10 cellular contexts compared by ENCODE assay signal in genomic region chr20:31607640-31608255, GRCh38. TPM values are rescaled to one million over a fixed set of nuclear protein-coding genes. Genes with fewer than 3 reads are reported as not detected.
DNase-seq lines count a peak whose midpoint lies in the region; ATAC-seq and TF ChIP-seq lines count a peak whose summit lies in the region.
"Had no signal": no experiment of that assay in that cellular context is flagged by ENCODE, and none has a peak within 500 bp of the region (broad histone marks: within the 10 kb centered on the region; RNA-seq: fewer than 3 reads in every experiment).

No MANE protein-coding gene starts in this region.

- no peaks in the 10 kb centered on the region for H3K9me3 Mint-ChIP-seq in nephron
- no peaks in the 10 kb centered on the region for H3K9me3 Mint-ChIP-seq in activated T-cell treated with anti-CD3 and anti-CD28 coated beads, Interleukin-2, amount 50 U/mL, for 72 hours
- H3K9me3 Mint-ChIP-seq: naive thymus-derived CD4-positive, alpha-beta T cell had no signal

- H3K27ac Mint-ChIP-seq in nephron, result peak overlapping the region; percentile 95 to 100 (median 99)
- no peak overlapping the region for H3K27ac Mint-ChIP-seq in activated T-cell treated with anti-CD3 and anti-CD28 coated beads, Interleukin-2, amount 50 U/mL, for 72 hours
- H3K27ac Mint-ChIP-seq: naive thymus-derived CD4-positive, alpha-beta T cell had no signal

- DNase-seq in Ammon's horn (ENCODE audit: low spot score) (peak; percentile 27), dermis microvascular lymphatic vessel endothelial cell (ENCODE audit: low read depth in 2 of 2) (peak; percentile 54 to 55), globus pallidus (ENCODE audit: low spot score) (no peak), NCI-H1417 treated with DMSO at 0.1 percent for 48 hours (lab: John Stamatoyannopoulos, UW) (no peak)
- no peak for DNase-seq in activated T-cell treated with anti-CD3 and anti-CD28 coated beads, Interleukin-2, amount 50 U/mL, for 72 hours
- DNase-seq: activated naive CD4-positive, alpha-beta T cell; naive thymus-derived CD4-positive, alpha-beta T cell had no signal

- peaks cover 6% of the 10 kb centered on the region for H3K27me3 Mint-ChIP-seq in nephron (ENCODE audit: low read depth)
- H3K27me3 Mint-ChIP-seq in activated T-cell treated with anti-CD3 and anti-CD28 coated beads, Interleukin-2, amount 50 U/mL, for 72 hours (ENCODE audit: low read depth), result peaks cover 49% of the 10 kb centered on the region

- H3K9ac ChIP-seq in HUES64 (ENCODE audit: low read depth, low read length), result peak overlapping the region; percentile 59

- H3K4me3 ChIP-seq in HUES64 (ENCODE audit: low read length), result peak overlapping the region; percentile 93

- peak overlapping the region; percentile 98 for H3K27ac ChIP-seq in HUES64 (ENCODE audit: low read depth, low read length)

- peaks cover 13% of the 10 kb centered on the region for H3K36me3 Mint-ChIP-seq in nephron (ENCODE audit: low read depth)
- H3K36me3 Mint-ChIP-seq in activated T-cell treated with anti-CD3 and anti-CD28 coated beads, Interleukin-2, amount 50 U/mL, for 72 hours (ENCODE audit: insufficient read depth in 2 of 2), result peaks cover 0 to 3% of the 10 kb centered on the region in 2 donors
- H3K36me3 Mint-ChIP-seq: naive thymus-derived CD4-positive, alpha-beta T cell had no signal

- H3K27me3 ChIP-seq in HUES64 (ENCODE audit: insufficient read depth, low read length), result no peaks in the 10 kb centered on the region

- peaks cover 5% of the 10 kb centered on the region; the same call in 1 of the 2 replicates for H3K36me3 ChIP-seq in HUES64 (ENCODE audit: insufficient read depth, low read length)

- H3K9me3 ChIP-seq in HUES64 (ENCODE audit: insufficient read depth, low read depth, low read length), result no peaks in the 10 kb centered on the region

- 51% methylated on average over 8 of the region's 9 CpGs for WGBS in HUES64

- no peak for ATAC-seq in activated T-cell treated with anti-CD3 and anti-CD28 coated beads, Interleukin-2, amount 50 U/mL, for 72 hours (replicated peaks in 1 of 2)
- no peak for ATAC-seq in HG03520 (IDR thresholded peaks at IDR 0.05; ENCODE audit: unreplicated experiment)
- ATAC-seq: naive thymus-derived CD4-positive, alpha-beta T cell had no signal

- no peak for TF ChIP-seq CTCF in nephron (IDR thresholded peaks at IDR 0.05; ENCODE audit: unreplicated experiment in 3 of 3)

- H3K4me3 Mint-ChIP-seq in nephron, result peak overlapping the region; percentile 90 to 96 (median 91)
- H3K4me3 Mint-ChIP-seq in activated T-cell treated with anti-CD3 and anti-CD28 coated beads, Interleukin-2, amount 50 U/mL, for 72 hours, result no peak overlapping the region

- peaks cover 40% of the 10 kb centered on the region for H3K4me1 Mint-ChIP-seq in nephron
- H3K4me1 Mint-ChIP-seq in activated T-cell treated with anti-CD3 and anti-CD28 coated beads, Interleukin-2, amount 50 U/mL, for 72 hours (ENCODE audit: low read depth), result peaks cover 35% of the 10 kb centered on the region

- H3K4me1 ChIP-seq in HUES64 (ENCODE audit: insufficient read depth, low read length), result peaks cover 29% of the 10 kb centered on the region

RNA-seq across cellular contexts. Expression of gene ID1, which starts 2.7 kb away (rescaled TPM):
- polyA plus RNA-seq in HUES64 (2013, experiment 1 of 2), result 115 TPM
- 95.7 TPM for polyA plus RNA-seq in HUES64 (2013, experiment 2 of 2)
- 576 and 901 TPM in 2 replicates for total RNA-seq in dermis microvascular lymphatic vessel endothelial cell
- 1 to 10 TPM in 1 of 2 donors, under 1 TPM in 1; 0.84 to 2.0 TPM for total RNA-seq in activated T-cell treated with anti-CD3 and anti-CD28 coated beads, Interleukin-2, amount 50 U/mL, for 72 hours
- polyA plus RNA-seq: naive thymus-derived CD4-positive, alpha-beta T cell had no signal

RNA-seq across cellular contexts. Expression of gene COX4I2, which starts 30.0 kb away (rescaled TPM):
- polyA plus RNA-seq in HUES64 (2013, experiment 1 of 2), result not detected
- polyA plus RNA-seq in HUES64 (2013, experiment 2 of 2), result not detected
- total RNA-seq in dermis microvascular lymphatic vessel endothelial cell, result not detected in 2 replicates
- total RNA-seq in activated T-cell treated with anti-CD3 and anti-CD28 coated beads, Interleukin-2, amount 50 U/mL, for 72 hours, result not detected
- total RNA-seq: naive thymus-derived CD4-positive, alpha-beta T cell had no signal
- polyA plus RNA-seq: naive thymus-derived CD4-positive, alpha-beta T cell had no signal

Comparison
In these comparisons a context has a peak if more than half of its experiments do, and no peak if none do; other contexts are left out.
1. DNase-seq: peak in Ammon's horn (single experiment) and dermis microvascular lymphatic vessel endothelial cell (2 of 2); none in globus pallidus (single experiment), activated T-cell treated with anti-CD3 and anti-CD28 coated beads, Interleukin-2, amount 50 U/mL, for 72 hours (0 of 2) and NCI-H1417 treated with DMSO at 0.1 percent for 48 hours (single experiment).
2. H3K4me3 Mint-ChIP-seq: peak in nephron (3 of 3); none in activated T-cell treated with anti-CD3 and anti-CD28 coated beads, Interleukin-2, amount 50 U/mL, for 72 hours (0 of 2).
3. RNA of gene ID1, which starts 2.7 kb away (total RNA-seq): 576 to 901 TPM in dermis microvascular lymphatic vessel endothelial cell; 0.84 to 2.0 TPM in activated T-cell treated with anti-CD3 and anti-CD28 coated beads, Interleukin-2, amount 50 U/mL, for 72 hours; every median in the first group is over 100 times any median in the second.